ENCODE assay signal across 8 cellular contexts in the genomic region with DNA sequence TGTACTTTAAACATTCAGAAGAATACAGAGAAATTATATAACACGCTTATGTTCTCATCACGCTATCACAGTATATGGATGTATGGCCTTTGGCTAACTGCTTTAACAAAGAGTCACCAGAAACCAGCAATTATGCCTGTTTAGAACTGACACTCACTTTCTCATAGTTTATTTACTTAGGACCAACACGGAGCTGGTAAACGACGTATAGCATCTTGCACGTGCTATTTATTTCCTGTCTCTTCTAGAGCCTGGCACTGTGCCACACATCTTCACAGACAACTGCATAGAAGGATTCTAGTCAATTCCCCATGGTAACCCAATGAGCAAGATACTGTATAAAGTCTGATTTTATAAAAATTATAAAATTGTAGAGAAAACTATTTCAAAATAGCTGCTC. TPM values are rescaled to one million over a fixed set of nuclear protein-coding genes. Genes with fewer than 3 reads are reported as not detected.
DNase-seq lines count a peak whose midpoint lies in the region; ATAC-seq and TF ChIP-seq lines count a peak whose summit lies in the region.

No MANE protein-coding gene starts in this region.

- peaks cover 19 to 61% (median 35%) of the 10 kb centered on the region in 4 donors for H3K4me1 ChIP-seq in transverse colon

- in situ Hi-C loops in transverse colon (cut with MboI; ENCODE audit: low pct_ligation_motif_present in 1 of 4, low pct_unique_long_range_greater_than_20kb in 1 of 4, low sequenced_read_pairs in 3 of 4), result no loop called here

- intact Hi-C loops in transverse colon (cut with DNase I; ENCODE audit: low total_unique reads), result no loop called here
- intact Hi-C loops in sciatic nerve (cut with DNase I), result no loop called here

- no peak overlapping the region for H3K27ac ChIP-seq in SK-N-MC
- H3K27ac ChIP-seq in transverse colon, result peak overlapping the region; percentile 70 to 86 (median 72)

- H3K4me3 ChIP-seq in SK-N-MC (no peak overlapping the region), transverse colon (no peak overlapping the region)

- no peak for ATAC-seq in sciatic nerve

- no peak overlapping the region for H3K9ac ChIP-seq in SK-N-MC (ENCODE audit: insufficient read length)

- DNase-seq in activated T-cell treated with anti-CD3 and anti-CD28 coated beads for 1 hour (ENCODE audit: low read depth) (peak; percentile 53), SK-N-MC (ENCODE audit: low read depth, low spot score) (peak; percentile 37), transverse colon (no peak), sciatic nerve (ENCODE audit: low spot score) (no peak), ureter (ENCODE audit: low spot score) (no peak), SKM-1 (lab: John Stamatoyannopoulos, UW; ENCODE audit: unreplicated experiment) (no peak)
- no peak for DNase-seq in activated T-cell treated with anti-CD3 and anti-CD28 coated beads, Interleukin-2, amount 50 U/mL, for 48 hours
- DNase-seq in effector CD4-positive, alpha-beta T cell, result peak; percentile 70

- no peak for TF ChIP-seq EP300 in transverse colon (IDR thresholded peaks at IDR 0.05; ENCODE audit: low read depth)

- no peaks in the 10 kb centered on the region for H3K9me3 ChIP-seq in SK-N-MC (ENCODE audit: low read depth, low read length)
- H3K9me3 ChIP-seq in transverse colon, result no peaks in the 10 kb centered on the region

- TF ChIP-seq POLR2A in transverse colon (IDR thresholded peaks at IDR 0.05), result no peak

- H3K27me3 ChIP-seq in transverse colon, result no peaks in the 10 kb centered on the region

- H3K36me3 ChIP-seq in SK-N-MC (ENCODE audit: insufficient read depth, low read length) (peaks cover 65% of the 10 kb centered on the region), transverse colon (peaks cover 0 to 16% (median 4%) of the 10 kb centered on the region in 4 donors)

- WGBS in transverse colon (ENCODE audit: low coverage in 1 of 2), 2 donors, result 51 to 55% methylated on average over 6 of the region's 6 CpGs

- no peak for TF ChIP-seq CTCF in transverse colon (IDR thresholded peaks at IDR 0.05)

RNA-seq across cellular contexts. Expression of a gene that starts 43.6 kb away (rescaled TPM):
- total RNA-seq in transverse colon (10 to 100 TPM; 40.4 to 62.6 (median 53.8) TPM), sciatic nerve (103 TPM), ureter (103 TPM)

RNA-seq across cellular contexts. Expression of a gene that starts 58.5 kb away (rescaled TPM):
- total RNA-seq in transverse colon (1 to 10 TPM in 3 of 4 donors, not detected in 1; 6.0 to 9.7 (median 9.3) TPM), sciatic nerve (not detected), ureter (not detected)

Comparison
In these comparisons a context has a peak if more than half of its experiments do, and no peak if none do; other contexts are left out.
1. DNase-seq: peak in activated T-cell treated with anti-CD3 and anti-CD28 coated beads for 1 hour (single experiment), SK-N-MC (single experiment) and effector CD4-positive, alpha-beta T cell (single experiment); none in activated T-cell treated with anti-CD3 and anti-CD28 coated beads, Interleukin-2, amount 50 U/mL, for 48 hours (0 of 2), transverse colon (single experiment), sciatic nerve (single experiment), ureter (single experiment) and SKM-1 (single experiment).